In genomic region chr7:112362796-112363195, GRCh38 we compare ENCODE assay signal across 1 cellular context.
TF ChIP-seq lines count a peak whose summit lies in the region.

No MANE protein-coding gene starts in this region.

TF ChIP-seq in WTC11, 78 proteins besides CTCF, POLR2A, EP300 and RAD21 (continued from another document):
- TF ChIP-seq STAT6 (CRISPR knock-in tag; conservative IDR thresholded peaks at IDR 0.05; ENCODE audit: low read depth) (no peak), NR1H2 (CRISPR knock-in tag; IDR thresholded peaks at IDR 0.05) (no peak), HMGXB4 (CRISPR knock-in tag; IDR thresholded peaks at IDR 0.05) (no peak), TEAD1 (CRISPR knock-in tag; IDR thresholded peaks at IDR 0.05) (no peak), TP53 (CRISPR knock-in tag; IDR thresholded peaks at IDR 0.05) (no peak), MLX (CRISPR knock-in tag; IDR thresholded peaks at IDR 0.05) (no peak), NFATC4 (CRISPR knock-in tag; IDR thresholded peaks at IDR 0.05) (no peak)
